ENCODE assay signal across 1 cellular context in genomic region chr20:49752504-49752903, GRCh38.
TF ChIP-seq lines count a peak whose summit lies in the region.

No MANE protein-coding gene starts in this region.

TF ChIP-seq in H1, 55 proteins besides CTCF, POLR2A, EP300 and RAD21:
- TF ChIP-seq RBBP5 (IDR thresholded peaks at IDR 0.05; ENCODE audit: borderline replicate concordance, low read depth, low read length) (no peak), CEBPB (IDR thresholded peaks at IDR 0.05; ENCODE audit: low read depth, low read length) (no peak), GTF2F1 (IDR thresholded peaks at IDR 0.05; ENCODE audit: borderline replicate concordance, low read depth, low read length) (no peak), HDAC6 (IDR thresholded peaks at IDR 0.05; ENCODE audit: low read depth, low read length) (no peak), SUZ12 (IDR thresholded peaks at IDR 0.05; ENCODE audit: low read length) (no peak), HDAC2 (IDR thresholded peaks at IDR 0.05; ENCODE audit: borderline replicate concordance in 1 of 2, low read depth in 2 of 2, low read length in 2 of 2) (0 out of 4 replicates have a peak, but pooled peaks of 1 of the 2 experiments have one; percentile 35), KDM1A (IDR thresholded peaks at IDR 0.05; ENCODE audit: borderline replicate concordance, low read length) (peak; percentile 68; the same call in 1 of the 2 replicates), JUND (IDR thresholded peaks at IDR 0.05; ENCODE audit: low read length) (no peak)
- TF ChIP-seq, protein P1, sequence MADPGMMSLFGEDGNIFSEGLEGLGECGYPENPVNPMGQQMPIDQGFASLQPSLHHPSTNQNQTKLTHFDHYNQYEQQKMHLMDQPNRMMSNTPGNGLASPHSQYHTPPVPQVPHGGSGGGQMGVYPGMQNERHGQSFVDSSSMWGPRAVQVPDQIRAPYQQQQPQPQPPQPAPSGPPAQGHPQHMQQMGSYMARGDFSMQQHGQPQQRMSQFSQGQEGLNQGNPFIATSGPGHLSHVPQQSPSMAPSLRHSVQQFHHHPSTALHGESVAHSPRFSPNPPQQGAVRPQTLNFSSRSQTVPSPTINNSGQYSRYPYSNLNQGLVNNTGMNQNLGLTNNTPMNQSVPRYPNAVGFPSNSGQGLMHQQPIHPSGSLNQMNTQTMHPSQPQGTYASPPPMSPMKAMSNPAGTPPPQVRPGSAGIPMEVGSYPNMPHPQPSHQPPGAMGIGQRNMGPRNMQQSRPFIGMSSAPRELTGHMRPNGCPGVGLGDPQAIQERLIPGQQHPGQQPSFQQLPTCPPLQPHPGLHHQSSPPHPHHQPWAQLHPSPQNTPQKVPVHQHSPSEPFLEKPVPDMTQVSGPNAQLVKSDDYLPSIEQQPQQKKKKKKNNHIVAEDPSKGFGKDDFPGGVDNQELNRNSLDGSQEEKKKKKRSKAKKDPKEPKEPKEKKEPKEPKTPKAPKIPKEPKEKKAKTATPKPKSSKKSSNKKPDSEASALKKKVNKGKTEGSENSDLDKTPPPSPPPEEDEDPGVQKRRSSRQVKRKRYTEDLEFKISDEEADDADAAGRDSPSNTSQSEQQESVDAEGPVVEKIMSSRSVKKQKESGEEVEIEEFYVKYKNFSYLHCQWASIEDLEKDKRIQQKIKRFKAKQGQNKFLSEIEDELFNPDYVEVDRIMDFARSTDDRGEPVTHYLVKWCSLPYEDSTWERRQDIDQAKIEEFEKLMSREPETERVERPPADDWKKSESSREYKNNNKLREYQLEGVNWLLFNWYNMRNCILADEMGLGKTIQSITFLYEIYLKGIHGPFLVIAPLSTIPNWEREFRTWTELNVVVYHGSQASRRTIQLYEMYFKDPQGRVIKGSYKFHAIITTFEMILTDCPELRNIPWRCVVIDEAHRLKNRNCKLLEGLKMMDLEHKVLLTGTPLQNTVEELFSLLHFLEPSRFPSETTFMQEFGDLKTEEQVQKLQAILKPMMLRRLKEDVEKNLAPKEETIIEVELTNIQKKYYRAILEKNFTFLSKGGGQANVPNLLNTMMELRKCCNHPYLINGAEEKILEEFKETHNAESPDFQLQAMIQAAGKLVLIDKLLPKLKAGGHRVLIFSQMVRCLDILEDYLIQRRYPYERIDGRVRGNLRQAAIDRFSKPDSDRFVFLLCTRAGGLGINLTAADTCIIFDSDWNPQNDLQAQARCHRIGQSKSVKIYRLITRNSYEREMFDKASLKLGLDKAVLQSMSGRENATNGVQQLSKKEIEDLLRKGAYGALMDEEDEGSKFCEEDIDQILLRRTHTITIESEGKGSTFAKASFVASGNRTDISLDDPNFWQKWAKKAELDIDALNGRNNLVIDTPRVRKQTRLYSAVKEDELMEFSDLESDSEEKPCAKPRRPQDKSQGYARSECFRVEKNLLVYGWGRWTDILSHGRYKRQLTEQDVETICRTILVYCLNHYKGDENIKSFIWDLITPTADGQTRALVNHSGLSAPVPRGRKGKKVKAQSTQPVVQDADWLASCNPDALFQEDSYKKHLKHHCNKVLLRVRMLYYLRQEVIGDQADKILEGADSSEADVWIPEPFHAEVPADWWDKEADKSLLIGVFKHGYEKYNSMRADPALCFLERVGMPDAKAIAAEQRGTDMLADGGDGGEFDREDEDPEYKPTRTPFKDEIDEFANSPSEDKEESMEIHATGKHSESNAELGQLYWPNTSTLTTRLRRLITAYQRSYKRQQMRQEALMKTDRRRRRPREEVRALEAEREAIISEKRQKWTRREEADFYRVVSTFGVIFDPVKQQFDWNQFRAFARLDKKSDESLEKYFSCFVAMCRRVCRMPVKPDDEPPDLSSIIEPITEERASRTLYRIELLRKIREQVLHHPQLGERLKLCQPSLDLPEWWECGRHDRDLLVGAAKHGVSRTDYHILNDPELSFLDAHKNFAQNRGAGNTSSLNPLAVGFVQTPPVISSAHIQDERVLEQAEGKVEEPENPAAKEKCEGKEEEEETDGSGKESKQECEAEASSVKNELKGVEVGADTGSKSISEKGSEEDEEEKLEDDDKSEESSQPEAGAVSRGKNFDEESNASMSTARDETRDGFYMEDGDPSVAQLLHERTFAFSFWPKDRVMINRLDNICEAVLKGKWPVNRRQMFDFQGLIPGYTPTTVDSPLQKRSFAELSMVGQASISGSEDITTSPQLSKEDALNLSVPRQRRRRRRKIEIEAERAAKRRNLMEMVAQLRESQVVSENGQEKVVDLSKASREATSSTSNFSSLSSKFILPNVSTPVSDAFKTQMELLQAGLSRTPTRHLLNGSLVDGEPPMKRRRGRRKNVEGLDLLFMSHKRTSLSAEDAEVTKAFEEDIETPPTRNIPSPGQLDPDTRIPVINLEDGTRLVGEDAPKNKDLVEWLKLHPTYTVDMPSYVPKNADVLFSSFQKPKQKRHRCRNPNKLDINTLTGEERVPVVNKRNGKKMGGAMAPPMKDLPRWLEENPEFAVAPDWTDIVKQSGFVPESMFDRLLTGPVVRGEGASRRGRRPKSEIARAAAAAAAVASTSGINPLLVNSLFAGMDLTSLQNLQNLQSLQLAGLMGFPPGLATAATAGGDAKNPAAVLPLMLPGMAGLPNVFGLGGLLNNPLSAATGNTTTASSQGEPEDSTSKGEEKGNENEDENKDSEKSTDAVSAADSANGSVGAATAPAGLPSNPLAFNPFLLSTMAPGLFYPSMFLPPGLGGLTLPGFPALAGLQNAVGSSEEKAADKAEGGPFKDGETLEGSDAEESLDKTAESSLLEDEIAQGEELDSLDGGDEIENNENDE (IDR thresholded peaks at IDR 0.05; ENCODE audit: insufficient replicate concordance, low read length), result no peak
- TF ChIP-seq, protein P2, sequence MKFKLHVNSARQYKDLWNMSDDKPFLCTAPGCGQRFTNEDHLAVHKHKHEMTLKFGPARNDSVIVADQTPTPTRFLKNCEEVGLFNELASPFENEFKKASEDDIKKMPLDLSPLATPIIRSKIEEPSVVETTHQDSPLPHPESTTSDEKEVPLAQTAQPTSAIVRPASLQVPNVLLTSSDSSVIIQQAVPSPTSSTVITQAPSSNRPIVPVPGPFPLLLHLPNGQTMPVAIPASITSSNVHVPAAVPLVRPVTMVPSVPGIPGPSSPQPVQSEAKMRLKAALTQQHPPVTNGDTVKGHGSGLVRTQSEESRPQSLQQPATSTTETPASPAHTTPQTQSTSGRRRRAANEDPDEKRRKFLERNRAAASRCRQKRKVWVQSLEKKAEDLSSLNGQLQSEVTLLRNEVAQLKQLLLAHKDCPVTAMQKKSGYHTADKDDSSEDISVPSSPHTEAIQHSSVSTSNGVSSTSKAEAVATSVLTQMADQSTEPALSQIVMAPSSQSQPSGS (IDR thresholded peaks at IDR 0.05; ENCODE audit: low read length), result no peak
- TF ChIP-seq, protein P3, sequence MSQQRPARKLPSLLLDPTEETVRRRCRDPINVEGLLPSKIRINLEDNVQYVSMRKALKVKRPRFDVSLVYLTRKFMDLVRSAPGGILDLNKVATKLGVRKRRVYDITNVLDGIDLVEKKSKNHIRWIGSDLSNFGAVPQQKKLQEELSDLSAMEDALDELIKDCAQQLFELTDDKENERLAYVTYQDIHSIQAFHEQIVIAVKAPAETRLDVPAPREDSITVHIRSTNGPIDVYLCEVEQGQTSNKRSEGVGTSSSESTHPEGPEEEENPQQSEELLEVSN (IDR thresholded peaks at IDR 0.05), result no peak
